In genomic region chr17:50052822-50053653, GRCh38 we compare ENCODE assay signal across 12 cellular contexts. TPM values are rescaled to one million over a fixed set of nuclear protein-coding genes. Genes with fewer than 3 reads are reported as not detected.
DNase-seq lines count a peak whose midpoint lies in the region; ATAC-seq, FAIRE-seq and TF ChIP-seq lines count a peak whose summit lies in the region.
"Had no signal": no experiment of that assay in that cellular context is flagged by ENCODE, and none has a peak within 500 bp of the region (broad histone marks: within the 10 kb centered on the region; RNA-seq: fewer than 3 reads in every experiment).

No MANE protein-coding gene starts in this region.

- no peaks in the 10 kb centered on the region for H3K36me3 ChIP-seq in adrenal gland (replicated peaks in 1 of 2)
- no peaks in the 10 kb centered on the region for H3K36me3 ChIP-seq in sigmoid colon

- TF ChIP-seq EP300 in sigmoid colon (IDR thresholded peaks at IDR 0.05), result no peak

- H3K4me1 Mint-ChIP-seq in HFFc6 (ENCODE audit: low read depth), result peaks cover 83% of the 10 kb centered on the region
- H3K4me1 Mint-ChIP-seq in effector memory CD8-positive, alpha-beta T cell (ENCODE audit: low read depth in 2 of 2), result peaks cover 26 to 27% of the 10 kb centered on the region in 2 donors

- peaks cover 26 to 49% of the 10 kb centered on the region in 2 donors for H3K4me1 ChIP-seq in adrenal gland (replicated peaks in 1 of 2)
- H3K4me1 ChIP-seq in right cardiac atrium (ENCODE audit: control insufficient read depth, insufficient read depth, low read length), result peaks cover 17% of the 10 kb centered on the region
- peaks cover 0 to 45% (median 32%) of the 10 kb centered on the region in 4 donors for H3K4me1 ChIP-seq in sigmoid colon

- H3K4me3 Mint-ChIP-seq in HFFc6, result peak overlapping the region; percentile 50
- no peak overlapping the region for H3K4me3 Mint-ChIP-seq in effector memory CD8-positive, alpha-beta T cell
- H3K4me3 Mint-ChIP-seq: immature natural killer cell had no signal

- H3K27me3 ChIP-seq in adrenal gland (no peaks in the 10 kb centered on the region), right cardiac atrium (ENCODE audit: control insufficient read depth, insufficient read depth) (no peaks in the 10 kb centered on the region), sigmoid colon (no peaks in the 10 kb centered on the region)

- H3K27ac Mint-ChIP-seq in HFFc6, result peak overlapping the region; percentile 95
- peak overlapping the region in 1 of 2 donors; percentile 73 for H3K27ac Mint-ChIP-seq in effector memory CD8-positive, alpha-beta T cell
- H3K27ac Mint-ChIP-seq: immature natural killer cell had no signal

- TF ChIP-seq CTCF in HFFc6 (IDR thresholded peaks at IDR 0.05) (no peak), adrenal gland (IDR thresholded peaks at IDR 0.05) (no peak), sigmoid colon (IDR thresholded peaks at IDR 0.05) (no peak)

- H3K27ac ChIP-seq in adrenal gland (peak overlapping the region in 3 of 5 donors; percentile 16 to 94 (median 41)), right cardiac atrium (ENCODE audit: low read length) (peak overlapping the region; percentile 6), sigmoid colon (peak overlapping the region in 3 of 4 donors; percentile 13 to 96 (median 22))

- no peaks in the 10 kb centered on the region for H3K9me3 Mint-ChIP-seq in HFFc6
- no peaks in the 10 kb centered on the region for H3K9me3 Mint-ChIP-seq in effector memory CD8-positive, alpha-beta T cell
- H3K9me3 Mint-ChIP-seq: immature natural killer cell had no signal

- intact Hi-C loops in adrenal gland (cut with DNase I) (no loop called here), right cardiac atrium (cut with DNase I) (no loop called here), sigmoid colon (cut with DNase I) (no loop called here)

- no peak for FAIRE-seq in frontal cortex (lab: Jason Lieb, UNC)

- peaks cover 10% of the 10 kb centered on the region for H3K27me3 Mint-ChIP-seq in HFFc6 (ENCODE audit: insufficient read depth)
- H3K27me3 Mint-ChIP-seq in effector memory CD8-positive, alpha-beta T cell, result peaks cover 0 to 8% of the 10 kb centered on the region in 2 donors

- WGBS in adrenal gland, 4 donors, result 48 to 57% (median 53%) methylated on average over 7 of the region's 7 CpGs
- WGBS in right cardiac atrium, result 34% methylated on average over 7 of the region's 7 CpGs
- 54 to 66% methylated on average over 7 of the region's 7 CpGs for WGBS in sigmoid colon, 2 donors

- peaks cover 15% of the 10 kb centered on the region for H3K36me3 Mint-ChIP-seq in HFFc6 (ENCODE audit: low read depth)
- peaks cover 4% of the 10 kb centered on the region for H3K36me3 Mint-ChIP-seq in effector memory CD8-positive, alpha-beta T cell (ENCODE audit: insufficient read depth)
- H3K36me3 Mint-ChIP-seq: immature natural killer cell had no signal

- ATAC-seq in right cardiac atrium, result peak; percentile 4 to 40
- ATAC-seq in effector memory CD8-positive, alpha-beta T cell (replicated peaks), result no peak

- DNase-seq in HFFc6, result peak; percentile 38
- DNase-seq in adrenal gland, result peak; percentile 69 to 95 (median 82)
- DNase-seq in right cardiac atrium, result peak; percentile 73 to 84 (median 75)
- no peak for DNase-seq in sigmoid colon
- DNase-seq in effector memory CD8-positive, alpha-beta T cell, result no peak
- no peak for DNase-seq in AG08395 (ENCODE audit: low spot score)
- DNase-seq in D341Med (ENCODE audit: low spot score), result no peak
- no peak for DNase-seq in frontal cortex (ENCODE audit: low spot score in 2 of 2)
- DNase-seq: immature natural killer cell had no signal

- TF ChIP-seq POLR2A in adrenal gland (IDR thresholded peaks at IDR 0.05) (no peak), sigmoid colon (IDR thresholded peaks at IDR 0.05) (no peak)

- no peak overlapping the region for H3K4me3 ChIP-seq in adrenal gland
- no peak overlapping the region for H3K4me3 ChIP-seq in right cardiac atrium (ENCODE audit: low read length)
- H3K4me3 ChIP-seq in sigmoid colon, result no peak overlapping the region
- H3K4me3 ChIP-seq: skin epidermis had no signal

- no peaks in the 10 kb centered on the region for H3K9me3 ChIP-seq in adrenal gland (replicated peaks in 1 of 3)
- no peaks in the 10 kb centered on the region for H3K9me3 ChIP-seq in right cardiac atrium (ENCODE audit: control insufficient read depth, low read length)
- H3K9me3 ChIP-seq in sigmoid colon, result no peaks in the 10 kb centered on the region

RNA-seq across cellular contexts. Expression of gene ITGA3, which starts 2.9 kb away (rescaled TPM):
- 100 to 1,000 TPM; 272 to 319 (median 288) TPM for total RNA-seq in HFFc6 (2021; fragmentation: NEBNext Ultra II Directional; extraction: Animal tissue kit (Norgen Biotek cat#: 25700))
- 100 to 1,000 TPM in 7 of 8 donors, 10 to 100 TPM in 1; 31.4 to 206 (median 134) TPM for total RNA-seq in adrenal gland
- polyA plus RNA-seq in adrenal gland, result 100 to 1,000 TPM in 2 of 3 donors, 10 to 100 TPM in 1; 20.9 to 164 (median 116) TPM
- 10 to 100 TPM; 22.9 to 32.9 (median 28.4) TPM for total RNA-seq in right cardiac atrium
- polyA plus RNA-seq in right cardiac atrium, result 21.5 TPM
- 10 to 100 TPM; 19.9 to 54.0 (median 39.5) TPM for total RNA-seq in sigmoid colon
- 10 to 100 TPM; 15.6 to 85.1 (median 17.1) TPM for polyA plus RNA-seq in sigmoid colon
- 20.0 TPM for total RNA-seq in frontal cortex

RNA-seq across cellular contexts. Expression of gene PDK2, which starts 42.1 kb away (rescaled TPM):
- total RNA-seq in HFFc6 (2021; fragmentation: NEBNext Ultra II Directional; extraction: Animal tissue kit (Norgen Biotek cat#: 25700)), result 10 to 100 TPM; 26.6 to 35.6 (median 29.6) TPM
- total RNA-seq in adrenal gland, result 100 to 1,000 TPM in 7 of 8 donors, 10 to 100 TPM in 1; 98.9 to 225 (median 137) TPM
- 100 to 1,000 TPM in 1 of 3 donors, 10 to 100 TPM in 2; 48.5 to 110 (median 59.7) TPM for polyA plus RNA-seq in adrenal gland
- total RNA-seq in right cardiac atrium, result 100 to 1,000 TPM; 167 to 219 (median 182) TPM
- polyA plus RNA-seq in right cardiac atrium, result 149 TPM
- total RNA-seq in sigmoid colon, result 10 to 100 TPM; 40.3 to 82.8 (median 45.7) TPM
- 10 to 100 TPM; 23.1 to 56.5 (median 43.9) TPM for polyA plus RNA-seq in sigmoid colon
- total RNA-seq in frontal cortex, result 11.8 TPM

RNA-seq across cellular contexts. Expression of gene DLX3, which starts 58.0 kb away (rescaled TPM):
- not detected for total RNA-seq in HFFc6 (2021; fragmentation: NEBNext Ultra II Directional; extraction: Animal tissue kit (Norgen Biotek cat#: 25700))
- total RNA-seq in adrenal gland (under 1 TPM in 5 of 8 donors, not detected in 3; 0.36 to 0.83 (median 0.49) TPM), right cardiac atrium (under 1 TPM in 2 of 4 donors, not detected in 2; 0.12 to 0.14 TPM), sigmoid colon (under 1 TPM in 1 of 4 donors, not detected in 3; 0.27 TPM), frontal cortex (not detected)
- polyA plus RNA-seq in adrenal gland (under 1 TPM; 0.07 to 0.24 (median 0.13) TPM), right cardiac atrium (0.16 TPM), sigmoid colon (under 1 TPM in 1 of 3 donors, not detected in 2; 0.07 TPM)
- total RNA-seq: Daoy, NCI-H460 had no signal
- polyA plus RNA-seq: immature natural killer cell had no signal

Comparison
In these comparisons a context has a peak if more than half of its experiments do, and no peak if none do; other contexts are left out.
1. DNase-seq: peak in HFFc6 (single experiment), adrenal gland (7 of 7) and right cardiac atrium (3 of 3); none in sigmoid colon (single experiment), effector memory CD8-positive, alpha-beta T cell (0 of 3), AG08395 (single experiment), D341Med (single experiment) and frontal cortex (0 of 2).
2. Peak in every context shown above with its lines, with median percentiles within 50 percentile points of each other: H3K27ac ChIP-seq.